ENCODE assay signal across 11 cellular contexts in genomic region chr2:99636432-99637034, GRCh38.
A peak's percentile ranks its signal among the peaks of the same experiment; 100 is the strongest.
DNase-seq lines count a peak whose midpoint lies in the region; ATAC-seq and TF ChIP-seq lines count a peak whose summit lies in the region.
"Had no signal": no experiment of that assay in that cellular context is flagged by ENCODE, and none has a peak within 500 bp of the region (broad histone marks: within the 10 kb centered on the region; RNA-seq: fewer than 3 reads in every experiment).

No MANE protein-coding gene starts in this region.

- DNase-seq in AG08395 (ENCODE audit: low spot score) (peak; percentile 63), RPMI7951 (ENCODE audit: low read depth) (peak; percentile 83), cardiac septum (ENCODE audit: low spot score) (peak; percentile 94), omental fat pad (ENCODE audit: low spot score) (no peak), GM19238 (ENCODE audit: insufficient read length, low spot score) (no peak), GM10248 (ENCODE audit: extremely low spot score) (no peak), COLO668 (lab: John Stamatoyannopoulos, UW; ENCODE audit: unreplicated experiment) (no peak)
- DNase-seq: ACHN; activated CD4-positive, CD25-positive, alpha-beta regulatory T cell treated with anti-CD3 and anti-CD28 coated beads, Interleukin-2, amount 50 U/mL, for 72 hours; activated naive CD4-positive, alpha-beta T cell treated with anti-CD3 and anti-CD28 coated beads for 36 hours had no signal

- TF ChIP-seq CTCF in omental fat pad (IDR thresholded peaks at IDR 0.05) (no peak), GM10248 (IDR thresholded peaks at IDR 0.05; ENCODE audit: control extremely low read depth, extremely low read depth, low read depth, missing control alignments) (no peak)

- intact Hi-C loops in cardiac septum (cut with DNase I), result loop anchor here (5.0 kb wide), 1 partner anchor 71 kb away; no protein-coding TSS in a partner anchor

- CTCF ChIA-PET in GM10248 (lab: Yijun Ruan, JAX), result no interaction called here

- ATAC-seq in omental fat pad (ENCODE audit: low FRiP score) (peak; percentile 49), GM21619 (IDR thresholded peaks at IDR 0.05; ENCODE audit: unreplicated experiment) (no peak)

- POLR2A ChIA-PET in GM10248 (lab: Yijun Ruan, JAX), result no interaction called here

Comparison
In these comparisons a context has a peak if more than half of its experiments do, and no peak if none do; other contexts are left out.
1. DNase-seq: peak in AG08395 (single experiment), RPMI7951 (single experiment) and cardiac septum (single experiment); none in omental fat pad (single experiment), GM19238 (single experiment), GM10248 (single experiment) and COLO668 (single experiment).